Comparison of ENCODE assay signal across 10 cellular contexts in genomic region chr4:14871676-14872430, GRCh38.
DNase-seq lines count a peak whose midpoint lies in the region; ATAC-seq and TF ChIP-seq lines count a peak whose summit lies in the region.
"Had no signal": no experiment of that assay in that cellular context is flagged by ENCODE, and none has a peak within 500 bp of the region (broad histone marks: within the 10 kb centered on the region; RNA-seq: fewer than 3 reads in every experiment).

No MANE protein-coding gene starts in this region.

- H3K27ac Mint-ChIP-seq in T-helper 17 cell, result no peak overlapping the region
- H3K27ac Mint-ChIP-seq: activated naive CD4-positive, alpha-beta T cell treated with anti-CD3 and anti-CD28 coated beads, Interleukin-2, amount 50 U/mL, for 72 hours had no signal

- TF ChIP-seq EP300 in transverse colon (IDR thresholded peaks at IDR 0.05; ENCODE audit: low read depth) (no peak), suprapubic skin (IDR thresholded peaks at IDR 0.05) (no peak)

- TF ChIP-seq CTCF in fibroblast of the aortic adventitia (IDR thresholded peaks at IDR 0.05; ENCODE audit: insufficient read depth, low read length) (no peak), transverse colon (IDR thresholded peaks at IDR 0.05) (peak in 3 of 5 experiments; percentile 9 to 28 (median 24)), suprapubic skin (IDR thresholded peaks at IDR 0.05) (no peak)

- H3K4me1 ChIP-seq in transverse colon, result peaks cover 0 to 6% (median 1%) of the 10 kb centered on the region in 4 donors
- H3K4me1 ChIP-seq in suprapubic skin, result peaks cover under 1% of the 10 kb centered on the region

- peak; percentile 40 for ATAC-seq in GM18867 (IDR thresholded peaks at IDR 0.05; ENCODE audit: unreplicated experiment)
- ATAC-seq in T-helper 17 cell, result peak; percentile 46

- DNase-seq in ACHN (peak; percentile 27), T-helper 17 cell (peak; percentile 9 to 13 (median 13)), fibroblast of the aortic adventitia (ENCODE audit: low read depth) (peak; percentile 49), transverse colon (peak; percentile 27), dedifferentiated amniotic fluid mesenchymal stem cell (ENCODE audit: extremely low spot score) (no peak), suprapubic skin (ENCODE audit: low spot score in 2 of 2) (no peak), NCI-H2107 (lab: John Stamatoyannopoulos, UW) (no peak)

- H3K4me1 Mint-ChIP-seq in T-helper 17 cell, result peaks cover 8% of the 10 kb centered on the region

- H3K4me3 ChIP-seq in fibroblast of the aortic adventitia (ENCODE audit: low read depth, low read length) (no peak overlapping the region), transverse colon (no peak overlapping the region), suprapubic skin (no peak overlapping the region)
- H3K4me3 ChIP-seq: skin epidermis had no signal

- H3K36me3 ChIP-seq in transverse colon (no peaks in the 10 kb centered on the region), suprapubic skin (no peaks in the 10 kb centered on the region)

- H3K27ac ChIP-seq in transverse colon (no peak overlapping the region), suprapubic skin (no peak overlapping the region)
- H3K27ac ChIP-seq: skin epidermis had no signal

- H3K27me3 Mint-ChIP-seq in T-helper 17 cell, result peaks cover 45% of the 10 kb centered on the region

- H3K9me3 ChIP-seq in T-helper 17 cell (ENCODE audit: control insufficient read depth, low read length, poor library complexity, severe bottlenecking) (no peaks in the 10 kb centered on the region), transverse colon (no peaks in the 10 kb centered on the region), suprapubic skin (no peaks in the 10 kb centered on the region)

- intact Hi-C loops in transverse colon (cut with DNase I; ENCODE audit: low total_unique reads), result no loop called here

- H3K36me3 Mint-ChIP-seq in T-helper 17 cell (ENCODE audit: low read depth), result no peaks in the 10 kb centered on the region

- no peak overlapping the region for H3K4me3 Mint-ChIP-seq in T-helper 17 cell

- in situ Hi-C loops in ACHN (cut with HindIII; ENCODE audit: low pct_ligation_motif_present, low pct_unique_long_range_greater_than_20kb, low sequenced_read_pairs) (no loop called here), transverse colon (cut with MboI; ENCODE audit: low pct_ligation_motif_present in 1 of 4, low pct_unique_long_range_greater_than_20kb in 1 of 4, low sequenced_read_pairs in 3 of 4) (no loop called here)

- 30 to 63% methylated on average over 2 to 6 of the region's 6 CpGs for WGBS in transverse colon (ENCODE audit: low coverage in 1 of 2), 2 donors
- 53% methylated on average over 6 of the region's 6 CpGs for WGBS in suprapubic skin

- no peaks in the 10 kb centered on the region for H3K27me3 ChIP-seq in transverse colon
- H3K27me3 ChIP-seq in suprapubic skin, result no peaks in the 10 kb centered on the region

- TF ChIP-seq POLR2A in transverse colon (IDR thresholded peaks at IDR 0.05) (no peak), suprapubic skin (IDR thresholded peaks at IDR 0.05) (no peak)

Comparison
In these comparisons a context has a peak if more than half of its experiments do, and no peak if none do; other contexts are left out.
1. DNase-seq: peak in ACHN (single experiment), T-helper 17 cell (3 of 3), fibroblast of the aortic adventitia (single experiment) and transverse colon (single experiment); none in dedifferentiated amniotic fluid mesenchymal stem cell (single experiment), suprapubic skin (0 of 2) and NCI-H2107 (single experiment).
2. CTCF ChIP-seq: peak in transverse colon (3 of 5); none in fibroblast of the aortic adventitia (single experiment) and suprapubic skin (0 of 2).